ENCODE assay signal across 8 cellular contexts in genomic region chr18:55781481-55781957, GRCh38.
DNase-seq lines count a peak whose midpoint lies in the region; ATAC-seq and TF ChIP-seq lines count a peak whose summit lies in the region.

No MANE protein-coding gene starts in this region.

- TF ChIP-seq CTCF in MM.1S (IDR thresholded peaks at IDR 0.05; ENCODE audit: low read length) = peak; percentile 12; the same call in 1 of the 2 replicates
- TF ChIP-seq CTCF in WI38 (IDR thresholded peaks at IDR 0.05; ENCODE audit: low read depth, low read length) = peak; percentile 75
- peak; percentile 55 to 74 for TF ChIP-seq CTCF in right atrium auricular region (IDR thresholded peaks at IDR 0.05)
- peak; percentile 79 for TF ChIP-seq CTCF in retinal pigment epithelial cell (conservative IDR thresholded peaks at IDR 0.05; ENCODE audit: low read depth, low read length)

- H3K27me3 ChIP-seq in MM.1S (replicated peaks; ENCODE audit: insufficient read depth, low read length) (no peaks in the 10 kb centered on the region), right atrium auricular region (no peaks in the 10 kb centered on the region)
- peaks cover 5% of the 10 kb centered on the region for H3K27me3 ChIP-seq in CD8-positive, alpha-beta memory T cell (ENCODE audit: insufficient read depth, low read length, poor library complexity, severe bottlenecking)

- no peak overlapping the region for H3K4me3 Mint-ChIP-seq in CD8-positive, alpha-beta memory T cell
- no peak overlapping the region for H3K4me3 Mint-ChIP-seq in activated T-cell treated with anti-CD3 and anti-CD28 coated beads, Interleukin-2, amount 50 U/mL, for 4 hours

- peaks cover 0 to 2% (median 0%) of the 10 kb centered on the region in 3 donors for H3K36me3 Mint-ChIP-seq in CD8-positive, alpha-beta memory T cell
- H3K36me3 Mint-ChIP-seq in activated T-cell treated with anti-CD3 and anti-CD28 coated beads, Interleukin-2, amount 50 U/mL, for 4 hours (ENCODE audit: insufficient read depth) = no peaks in the 10 kb centered on the region

- H3K4me1 Mint-ChIP-seq in CD8-positive, alpha-beta memory T cell = peaks cover 0 to 7% (median 6%) of the 10 kb centered on the region in 3 donors
- H3K4me1 Mint-ChIP-seq in activated T-cell treated with anti-CD3 and anti-CD28 coated beads, Interleukin-2, amount 50 U/mL, for 4 hours (ENCODE audit: low read depth) = peaks cover 8% of the 10 kb centered on the region

- H3K27ac ChIP-seq in MM.1S (ENCODE audit: low read length) (no peak overlapping the region), right atrium auricular region (peak overlapping the region; percentile 78 to 86)
- no peak overlapping the region for H3K27ac ChIP-seq in CD8-positive, alpha-beta memory T cell (ENCODE audit: low read depth, low read length)

- no peak overlapping the region for H3K27ac Mint-ChIP-seq in CD8-positive, alpha-beta memory T cell

- no peak overlapping the region for H2AFZ ChIP-seq in MM.1S (ENCODE audit: low read length)

- H3K36me3 ChIP-seq in MM.1S (replicated peaks; ENCODE audit: insufficient read depth, low read length) (no peaks in the 10 kb centered on the region), right atrium auricular region (no peaks in the 10 kb centered on the region)
- no peaks in the 10 kb centered on the region for H3K36me3 ChIP-seq in CD8-positive, alpha-beta memory T cell (ENCODE audit: insufficient read depth, low read length)

- no peak overlapping the region for H3K4me3 ChIP-seq in MM.1S (ENCODE audit: low read length)
- no peak overlapping the region for H3K4me3 ChIP-seq in WI38 (ENCODE audit: low read depth, low read length)
- no peak overlapping the region for H3K4me3 ChIP-seq in right atrium auricular region
- no peak overlapping the region for H3K4me3 ChIP-seq in retinal pigment epithelial cell (ENCODE audit: low read length)
- H3K4me3 ChIP-seq in CD8-positive, alpha-beta memory T cell (ENCODE audit: low read length) = no peak overlapping the region

- H3K9ac ChIP-seq in MM.1S (ENCODE audit: low read length) = no peak overlapping the region

- DNase-seq in Caki2 (ENCODE audit: low read depth) = peak; percentile 12
- DNase-seq in MM.1S = no peak
- DNase-seq in right atrium auricular region (ENCODE audit: low spot score) = peak; percentile 69
- no peak for DNase-seq in retinal pigment epithelial cell (ENCODE audit: low read depth)
- DNase-seq in CD8-positive, alpha-beta memory T cell = no peak
- DNase-seq in activated T-cell treated with anti-CD3 and anti-CD28 coated beads, Interleukin-2, amount 50 U/mL, for 4 hours = no peak

- H3K9me3 ChIP-seq in MM.1S (replicated peaks; ENCODE audit: insufficient read depth, low read length) (no peaks in the 10 kb centered on the region), right atrium auricular region (no peaks in the 10 kb centered on the region)
- H3K9me3 ChIP-seq in CD8-positive, alpha-beta memory T cell (ENCODE audit: low read length) = no peaks in the 10 kb centered on the region

- no peaks in the 10 kb centered on the region for H3K79me2 ChIP-seq in MM.1S (ENCODE audit: low read length)

- peaks cover 5 to 28% (median 8%) of the 10 kb centered on the region in 5 donors for H3K9me3 Mint-ChIP-seq in CD8-positive, alpha-beta memory T cell
- no peaks in the 10 kb centered on the region for H3K9me3 Mint-ChIP-seq in activated T-cell treated with anti-CD3 and anti-CD28 coated beads, Interleukin-2, amount 50 U/mL, for 4 hours

- H3F3A ChIP-seq in MM.1S (ENCODE audit: insufficient read depth, low read length) = no peaks in the 10 kb centered on the region

- H3K4me2 ChIP-seq in MM.1S (ENCODE audit: low read depth, low read length) = no peak overlapping the region

- H3K4me1 ChIP-seq in MM.1S (ENCODE audit: low read length) = no peaks in the 10 kb centered on the region
- H3K4me1 ChIP-seq in right atrium auricular region = peaks cover 0 to 14% of the 10 kb centered on the region in 2 donors
- no peaks in the 10 kb centered on the region for H3K4me1 ChIP-seq in CD8-positive, alpha-beta memory T cell (ENCODE audit: insufficient read depth, low read length)

- no peaks in the 10 kb centered on the region for H4K20me1 ChIP-seq in MM.1S (ENCODE audit: insufficient read depth, low read length)

- POLR2A ChIA-PET in CD8-positive, alpha-beta memory T cell (lab: Charles Lee) = no interaction called here

- CTCF ChIA-PET in CD8-positive, alpha-beta memory T cell (lab: Charles Lee) = no interaction called here

- H3K9me2 ChIP-seq in MM.1S (replicated peaks; ENCODE audit: insufficient read depth, low read length) = no peaks in the 10 kb centered on the region

- no peak for ATAC-seq in HG02763 (IDR thresholded peaks at IDR 0.05; ENCODE audit: unreplicated experiment)
- no peak for ATAC-seq in activated T-cell treated with anti-CD3 and anti-CD28 coated beads, Interleukin-2, amount 50 U/mL, for 4 hours

- in situ Hi-C loops in Caki2 (cut with HindIII; ENCODE audit: low pct_unique_long_range_greater_than_20kb, low sequenced_read_pairs) = no loop called here

- peaks cover 18 to 37% of the 10 kb centered on the region in 2 donors for H3K27me3 Mint-ChIP-seq in CD8-positive, alpha-beta memory T cell
- H3K27me3 Mint-ChIP-seq in activated T-cell treated with anti-CD3 and anti-CD28 coated beads, Interleukin-2, amount 50 U/mL, for 4 hours (ENCODE audit: low read depth) = peaks cover 46% of the 10 kb centered on the region

Comparison
In these comparisons a context has a peak if more than half of its experiments do, and no peak if none do; other contexts are left out.
1. DNase-seq: peak in Caki2 (single experiment) and right atrium auricular region (single experiment); none in MM.1S (single experiment), retinal pigment epithelial cell (single experiment), CD8-positive, alpha-beta memory T cell (0 of 5) and activated T-cell treated with anti-CD3 and anti-CD28 coated beads, Interleukin-2, amount 50 U/mL, for 4 hours (single experiment).
2. H3K27ac ChIP-seq: peak in right atrium auricular region (2 of 2); none in MM.1S (single experiment) and CD8-positive, alpha-beta memory T cell (single experiment).
3. CTCF ChIP-seq: peak in every context shown above with its lines; median percentile 79 in retinal pigment epithelial cell; 75 in WI38; 64 in right atrium auricular region; 12 in MM.1S.